8 cellular contexts compared by ENCODE assay signal in genomic region chr3:127822836-127823589, GRCh38. TPM values are rescaled to one million over a fixed set of nuclear protein-coding genes. Genes with fewer than 3 reads are reported as not detected.
A peak's percentile ranks its signal among the peaks of the same experiment; 100 is the strongest.
DNase-seq lines count a peak whose midpoint lies in the region; ATAC-seq and TF ChIP-seq lines count a peak whose summit lies in the region.

No MANE protein-coding gene starts in this region.

- no peaks in the 10 kb centered on the region for H3K79me1 ChIP-seq in mesendoderm (ENCODE audit: low read length)

- peak overlapping the region; percentile 90 for H3K23ac ChIP-seq in mesendoderm (ENCODE audit: low read length)

- H3K4me3 Mint-ChIP-seq in effector memory CD8-positive, alpha-beta T cell = peak overlapping the region; percentile 81 to 85

- no peak overlapping the region for H2BK120ac ChIP-seq in mesendoderm (ENCODE audit: low read depth, low read length)

- H3K4ac ChIP-seq in mesendoderm (ENCODE audit: low read depth, low read length) = no peak overlapping the region

- no peak overlapping the region for H2AK5ac ChIP-seq in mesendoderm (ENCODE audit: low read length)

- peak overlapping the region; percentile 50 for H3K9ac ChIP-seq in mesendoderm (ENCODE audit: low read length)

- no peak overlapping the region for H3K27ac Mint-ChIP-seq in effector memory CD8-positive, alpha-beta T cell

- TF ChIP-seq CTCF in Peyer's patch (IDR thresholded peaks at IDR 0.05) (peak in 3 of 6 experiments; percentile 50 to 68 (median 51)), transverse colon (IDR thresholded peaks at IDR 0.05) (peak in 3 of 5 experiments; percentile 29 to 39 (median 32))

- peaks cover 0 to 30% (median 7%) of the 10 kb centered on the region in 4 donors for H3K4me1 ChIP-seq in Peyer's patch
- H3K4me1 ChIP-seq in mesendoderm (ENCODE audit: control insufficient read depth, low read depth, low read length) = no peaks in the 10 kb centered on the region
- peaks cover 27 to 42% (median 36%) of the 10 kb centered on the region in 4 donors for H3K4me1 ChIP-seq in transverse colon

- no peak overlapping the region for H2BK5ac ChIP-seq in mesendoderm (ENCODE audit: low read length)

- peak; percentile 70 to 72 for TF ChIP-seq POLR2A in Peyer's patch (IDR thresholded peaks at IDR 0.05)
- peak; percentile 73 for TF ChIP-seq POLR2A in transverse colon (IDR thresholded peaks at IDR 0.05)

- ATAC-seq in GM21737 (IDR thresholded peaks at IDR 0.05; ENCODE audit: unreplicated experiment) (peak; percentile 47), GM18861 (IDR thresholded peaks at IDR 0.05; ENCODE audit: unreplicated experiment) (no peak)
- peak; percentile 68 for ATAC-seq in effector memory CD8-positive, alpha-beta T cell (replicated peaks)

- peak overlapping the region; percentile 51 to 99 (median 70) for H3K4me3 ChIP-seq in Peyer's patch
- peak overlapping the region; percentile 47 for H3K4me3 ChIP-seq in mesendoderm (ENCODE audit: low read length)
- H3K4me3 ChIP-seq in transverse colon = peak overlapping the region; percentile 78 to 90 (median 84)

- peak overlapping the region; percentile 70 to 91 (median 84) for H3K27ac ChIP-seq in Peyer's patch
- H3K27ac ChIP-seq in mesendoderm (ENCODE audit: low read depth, low read length) = no peak overlapping the region
- peak overlapping the region; percentile 93 to 94 (median 94) for H3K27ac ChIP-seq in transverse colon

- H4K5ac ChIP-seq in mesendoderm (ENCODE audit: low read length) = no peak overlapping the region

- H3K9me3 Mint-ChIP-seq in effector memory CD8-positive, alpha-beta T cell = peaks cover 0 to 3% of the 10 kb centered on the region in 2 donors

- DNase-seq in NCI-H1694 treated with DMSO at 0.1 percent for 48 hours (lab: John Stamatoyannopoulos, UW) = peak; percentile 19
- no peak for DNase-seq in NCI-H1694 (lab: John Stamatoyannopoulos, UW)
- DNase-seq in Peyer's patch = peak in 2 of 3 donors; percentile 83 to 86
- no peak for DNase-seq in effector memory CD8-positive, alpha-beta T cell
- no peak for DNase-seq in mesendoderm
- DNase-seq in transverse colon = peak; percentile 82

- intact Hi-C loops in transverse colon (cut with DNase I; ENCODE audit: low total_unique reads) = loop anchor here (5.0 kb wide), 1 partner anchor 131 kb away; no protein-coding TSS in a partner anchor

- H3K18ac ChIP-seq in mesendoderm (ENCODE audit: low read length) = no peak overlapping the region

- H3K27me3 ChIP-seq in Peyer's patch = no peaks in the 10 kb centered on the region
- H3K27me3 ChIP-seq in mesendoderm (ENCODE audit: insufficient read depth, low read length, poor library complexity) = peaks cover 6% of the 10 kb centered on the region
- H3K27me3 ChIP-seq in transverse colon = no peaks in the 10 kb centered on the region

- H3K9me3 ChIP-seq in Peyer's patch (peaks cover 0 to under 1% (median 0%) of the 10 kb centered on the region in 4 donors), transverse colon (peaks cover 0 to 4% of the 10 kb centered on the region in 2 donors)

- H3K4me1 Mint-ChIP-seq in effector memory CD8-positive, alpha-beta T cell (ENCODE audit: low read depth in 2 of 2) = peaks cover 0 to 9% of the 10 kb centered on the region in 2 donors

- no peaks in the 10 kb centered on the region for H3K36me3 ChIP-seq in Peyer's patch
- H3K36me3 ChIP-seq in mesendoderm (ENCODE audit: control insufficient read depth, insufficient read depth, low read length) = no peaks in the 10 kb centered on the region
- no peaks in the 10 kb centered on the region for H3K36me3 ChIP-seq in transverse colon

- H4K8ac ChIP-seq in mesendoderm (ENCODE audit: low read depth, low read length) = no peak overlapping the region

- peaks cover 3% of the 10 kb centered on the region for H3K36me3 Mint-ChIP-seq in effector memory CD8-positive, alpha-beta T cell (ENCODE audit: insufficient read depth)

- no peak overlapping the region for H2BK15ac ChIP-seq in mesendoderm (replicated peaks; ENCODE audit: low read depth)

- TF ChIP-seq EP300 in transverse colon (IDR thresholded peaks at IDR 0.05; ENCODE audit: low read depth) = no peak

- no CpG with 5 or more reads among the region's 98 CpGs for WGBS in mesendoderm (ENCODE audit: extremely low coverage, insufficient coverage, low lambda C conversion rate)
- WGBS in transverse colon (ENCODE audit: low coverage in 1 of 2), 2 donors = 1% methylated on average over 43 of the region's 98 CpGs; no CpG with 5 or more reads in 1 of the 2 donors

- peak overlapping the region; percentile 76 for H3K56ac ChIP-seq in mesendoderm (ENCODE audit: low read length)

- in situ Hi-C loops in transverse colon (cut with MboI; ENCODE audit: low pct_ligation_motif_present in 1 of 4, low pct_unique_long_range_greater_than_20kb in 1 of 4, low sequenced_read_pairs in 3 of 4) = no loop called here

- H3K79me2 ChIP-seq in mesendoderm (ENCODE audit: control insufficient read depth, insufficient read depth, low read length) = no peaks in the 10 kb centered on the region

- H3K27me3 Mint-ChIP-seq in effector memory CD8-positive, alpha-beta T cell = peaks cover 46 to 78% of the 10 kb centered on the region in 2 donors

- H3K4me2 ChIP-seq in mesendoderm (ENCODE audit: low read length) = peak overlapping the region; percentile 96

RNA-seq across cellular contexts. Expression of gene MGLL, which starts 0.7 kb away (rescaled TPM):
- total RNA-seq in Peyer's patch = 100 to 1,000 TPM in 3 of 4 donors, 10 to 100 TPM in 1; 56.1 to 180 (median 143) TPM
- polyA plus RNA-seq in mesendoderm (2013, experiment 1 of 2) = 0.17 TPM
- polyA plus RNA-seq in mesendoderm (2013, experiment 2 of 2) = 0.20 TPM
- total RNA-seq in transverse colon = 100 to 1,000 TPM; 150 to 329 (median 294) TPM

Comparison
In these comparisons a context has a peak if more than half of its experiments do, and no peak if none do; other contexts are left out.
1. DNase-seq: peak in NCI-H1694 treated with DMSO at 0.1 percent for 48 hours (single experiment), Peyer's patch (2 of 3) and transverse colon (single experiment); none in NCI-H1694 (single experiment), effector memory CD8-positive, alpha-beta T cell (0 of 3) and mesendoderm (single experiment).
2. Peak in every context shown above with its lines, with median percentiles within 50 percentile points of each other: H3K4me3 ChIP-seq.